ENCODE assay signal across 8 cellular contexts in the genomic region with DNA sequence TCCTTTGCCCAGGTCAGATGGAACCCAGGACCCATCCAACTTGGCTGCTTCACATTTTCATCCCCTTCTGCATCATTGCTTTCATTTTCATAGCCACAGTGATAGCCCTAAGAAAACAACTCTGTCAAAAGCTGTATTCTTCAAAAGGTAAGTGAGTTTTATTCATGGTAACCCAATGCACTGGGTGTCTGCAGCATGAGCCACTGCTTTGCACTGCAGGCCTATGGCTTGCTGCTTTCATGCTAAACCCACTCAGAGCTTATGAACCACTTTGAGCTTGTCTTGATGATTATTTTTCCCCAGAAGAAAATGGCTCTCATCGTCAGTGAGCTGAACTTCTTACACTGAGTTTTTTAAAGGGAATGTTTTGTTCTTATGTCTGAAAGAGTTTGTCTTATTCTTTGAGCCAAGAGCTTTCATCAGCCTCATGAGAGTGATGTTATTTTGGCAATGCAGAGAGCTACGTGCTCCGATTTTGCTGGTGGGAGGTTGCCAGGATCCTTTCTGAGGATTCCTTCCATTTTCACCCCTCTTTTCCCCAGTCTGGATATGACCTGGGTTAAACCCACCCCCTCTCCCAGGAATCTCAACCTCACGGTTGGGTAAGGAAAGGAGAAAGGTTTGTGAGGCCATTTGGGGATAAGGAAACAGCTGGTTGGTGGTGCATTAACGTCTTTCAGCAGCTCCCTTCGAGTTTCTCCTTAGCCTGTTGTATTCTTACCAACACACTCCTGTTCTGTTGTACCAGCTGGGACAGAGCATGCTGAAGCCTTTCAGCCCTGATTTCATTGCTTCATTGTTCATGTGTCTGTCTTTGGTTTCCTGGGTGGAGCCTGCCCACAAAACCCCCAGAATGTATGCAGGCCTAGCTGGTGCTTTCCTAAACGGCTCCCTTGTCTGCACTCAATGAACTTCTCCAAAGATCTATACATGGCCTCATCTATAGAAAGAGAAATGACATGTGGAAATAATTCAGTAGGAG. TPM values are rescaled to one million over a fixed set of nuclear protein-coding genes. Genes with fewer than 3 reads are reported as not detected.
DNase-seq lines count a peak whose midpoint lies in the region; ATAC-seq and TF ChIP-seq lines count a peak whose summit lies in the region.

No MANE protein-coding gene starts in this region.

- H3K9me3 Mint-ChIP-seq in activated CD8-positive, alpha-beta T cell treated with anti-CD3 and anti-CD28 coated beads, Interleukin-2, amount 10 ng/mL, durations not matched to agents 7 days and 5 days (ENCODE audit: insufficient read depth) = no peaks in the 10 kb centered on the region

- peak; percentile 71 for DNase-seq in activated CD8-positive, alpha-beta T cell treated with anti-CD3 and anti-CD28 coated beads, Interleukin-2, amount 10 ng/mL, durations not matched to agents 7 days and 5 days
- no peak for DNase-seq in right atrium auricular region (ENCODE audit: low spot score)
- no peak for DNase-seq in thoracic aorta (ENCODE audit: low spot score)
- no peak for DNase-seq in occipital lobe (lab: John Stamatoyannopoulos, UW)
- no peak for DNase-seq in NCI-H1048 (lab: John Stamatoyannopoulos, UW)
- DNase-seq in WERI-Rb-1 = no peak

- H3K27me3 ChIP-seq in right atrium auricular region = no peaks in the 10 kb centered on the region
- no peaks in the 10 kb centered on the region for H3K27me3 ChIP-seq in thoracic aorta (replicated peaks; ENCODE audit: insufficient read depth)
- no peaks in the 10 kb centered on the region for H3K27me3 ChIP-seq in WERI-Rb-1 (ENCODE audit: insufficient read depth, low read depth, severe bottlenecking)

- H3K27ac Mint-ChIP-seq in activated CD8-positive, alpha-beta T cell treated with anti-CD3 and anti-CD28 coated beads, Interleukin-2, amount 10 ng/mL, durations not matched to agents 7 days and 5 days = peak overlapping the region; percentile 84

- TF ChIP-seq CTCF in right atrium auricular region (IDR thresholded peaks at IDR 0.05) = no peak
- no peak for TF ChIP-seq CTCF in thoracic aorta (IDR thresholded peaks at IDR 0.05)
- TF ChIP-seq CTCF in WERI-Rb-1 (IDR thresholded peaks at IDR 0.05; ENCODE audit: low read depth, low read length) = no peak

- ATAC-seq in GM18868 (IDR thresholded peaks at IDR 0.05; ENCODE audit: unreplicated experiment) = peak; percentile 92
- peak; percentile 38 for ATAC-seq in HG03175 (IDR thresholded peaks at IDR 0.05; ENCODE audit: unreplicated experiment)
- ATAC-seq in activated CD8-positive, alpha-beta T cell treated with anti-CD3 and anti-CD28 coated beads, Interleukin-2, amount 10 ng/mL, durations not matched to agents 7 days and 5 days = peak; percentile 91
- peak; percentile 38 for ATAC-seq in thoracic aorta (ENCODE audit: insufficient number of reproducible peaks, low FRiP score, low read depth)

- H3K4me3 Mint-ChIP-seq in activated CD8-positive, alpha-beta T cell treated with anti-CD3 and anti-CD28 coated beads, Interleukin-2, amount 10 ng/mL, durations not matched to agents 7 days and 5 days = peak overlapping the region; percentile 24

- peaks cover 10% of the 10 kb centered on the region for H3K36me3 Mint-ChIP-seq in activated CD8-positive, alpha-beta T cell treated with anti-CD3 and anti-CD28 coated beads, Interleukin-2, amount 10 ng/mL, durations not matched to agents 7 days and 5 days (ENCODE audit: low read depth)

- no peak overlapping the region for H3K4me3 ChIP-seq in right atrium auricular region
- H3K4me3 ChIP-seq in thoracic aorta = peak overlapping the region; percentile 1
- H3K4me3 ChIP-seq in WERI-Rb-1 (ENCODE audit: low read depth, low read length) = no peak overlapping the region

- POLR2A ChIA-PET in activated CD8-positive, alpha-beta T cell treated with anti-CD3 and anti-CD28 coated beads, Interleukin-2, amount 10 ng/mL, durations not matched to agents 7 days and 5 days (lab: Charles Lee) = interaction anchor here (0.6 to 1.4 kb wide), 6 partner anchors 17 to 120 kb away, joined by 3 to 4 read pairs (median 3); a partner anchor contains a TSS

- H3K27ac ChIP-seq in right atrium auricular region = peak overlapping the region; percentile 18 to 44
- H3K27ac ChIP-seq in thoracic aorta = peak overlapping the region; percentile 72
- no peak overlapping the region for H3K27ac ChIP-seq in WERI-Rb-1

- CTCF ChIA-PET in activated CD8-positive, alpha-beta T cell treated with anti-CD3 and anti-CD28 coated beads, Interleukin-2, amount 10 ng/mL, durations not matched to agents 7 days and 5 days (lab: Charles Lee) = interaction anchor here (0.8 to 3.0 kb wide), 17 partner anchors 9 to 371 kb away, joined by 3 to 12 read pairs (median 3); a partner anchor contains a TSS

- no peaks in the 10 kb centered on the region for H3K27me3 Mint-ChIP-seq in activated CD8-positive, alpha-beta T cell treated with anti-CD3 and anti-CD28 coated beads, Interleukin-2, amount 10 ng/mL, durations not matched to agents 7 days and 5 days (ENCODE audit: low read depth)

- H3K4me1 ChIP-seq in right atrium auricular region = peaks cover 0 to 20% of the 10 kb centered on the region in 2 donors
- H3K4me1 ChIP-seq in thoracic aorta (ENCODE audit: control insufficient read depth in 1 of 2, low read depth in 2 of 2) = peaks cover 19 to 53% of the 10 kb centered on the region in 2 donors

- no peaks in the 10 kb centered on the region for H3K36me3 ChIP-seq in right atrium auricular region
- no peaks in the 10 kb centered on the region for H3K36me3 ChIP-seq in thoracic aorta
- no peaks in the 10 kb centered on the region for H3K36me3 ChIP-seq in WERI-Rb-1

- no peaks in the 10 kb centered on the region for H3K9me3 ChIP-seq in right atrium auricular region
- no peaks in the 10 kb centered on the region for H3K9me3 ChIP-seq in thoracic aorta
- H3K9me3 ChIP-seq in WERI-Rb-1 (ENCODE audit: severe bottlenecking) = no peaks in the 10 kb centered on the region

- H3K4me1 Mint-ChIP-seq in activated CD8-positive, alpha-beta T cell treated with anti-CD3 and anti-CD28 coated beads, Interleukin-2, amount 10 ng/mL, durations not matched to agents 7 days and 5 days (ENCODE audit: low read depth) = peaks cover 22% of the 10 kb centered on the region

RNA-seq across cellular contexts. Expression of a gene that starts 47.6 kb away (rescaled TPM):
- under 1 TPM; 0.55 TPM for total RNA-seq in activated CD8-positive, alpha-beta T cell treated with anti-CD3 and anti-CD28 coated beads, Interleukin-2, amount 10 ng/mL, durations not matched to agents 7 days and 5 days
- total RNA-seq in right atrium auricular region = 1 to 10 TPM; 2.2 to 2.9 TPM
- total RNA-seq in thoracic aorta = 1 to 10 TPM; 1.1 to 4.5 TPM
- total RNA-seq in occipital lobe = 0.62 TPM

Comparison
In these comparisons a context has a peak if more than half of its experiments do, and no peak if none do; other contexts are left out.
1. ATAC-seq: peak in every context shown above with its lines; median percentile 92 in GM18868; 91 in activated CD8-positive, alpha-beta T cell treated with anti-CD3 and anti-CD28 coated beads, Interleukin-2, amount 10 ng/mL, durations not matched to agents 7 days and 5 days; 38 in HG03175; 38 in thoracic aorta.